8 cellular contexts compared by ENCODE assay signal in the genomic region with DNA sequence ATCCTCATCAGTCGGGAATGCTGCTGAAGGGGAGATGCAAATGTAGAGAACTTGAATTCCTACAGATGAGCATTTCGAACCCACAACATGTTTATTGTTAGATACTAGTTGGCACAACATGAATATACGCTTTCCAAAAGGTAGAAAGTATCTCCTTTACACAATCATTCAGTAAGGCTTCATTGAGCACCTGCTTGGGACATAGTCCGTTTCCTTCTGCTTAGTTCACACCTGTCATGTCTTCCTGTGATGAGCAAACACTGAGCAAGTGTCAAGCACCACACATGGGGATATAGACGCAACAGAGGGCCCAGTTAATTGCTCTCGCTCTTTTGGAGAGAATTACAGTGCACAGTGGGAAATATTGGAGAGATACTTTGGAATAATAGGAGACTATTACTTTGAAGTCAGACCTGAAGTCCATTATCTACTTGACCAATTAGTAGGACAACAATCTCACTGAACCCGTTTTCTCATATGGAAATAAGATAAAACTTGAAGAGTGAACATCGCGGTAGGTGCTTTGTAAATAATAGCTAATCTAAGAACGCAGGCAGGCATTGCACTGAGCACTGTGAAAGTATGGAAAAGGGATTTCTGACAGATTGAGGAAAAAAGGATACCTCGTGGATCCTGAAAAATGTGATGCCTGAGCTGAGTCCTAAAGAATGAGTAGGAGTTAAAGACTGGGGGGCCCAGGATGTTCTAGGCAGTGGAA. TPM values are rescaled to one million over a fixed set of nuclear protein-coding genes. Genes with fewer than 3 reads are reported as not detected.
A peak's percentile ranks its signal among the peaks of the same experiment; 100 is the strongest.
DNase-seq lines count a peak whose midpoint lies in the region; TF ChIP-seq lines count a peak whose summit lies in the region.

No MANE protein-coding gene starts in this region.

- no peak for TF ChIP-seq CTCF in Peyer's patch (IDR thresholded peaks at IDR 0.05)
- TF ChIP-seq CTCF in suprapubic skin (IDR thresholded peaks at IDR 0.05), result no peak

- H3K4me1 ChIP-seq in Peyer's patch, result peaks cover 0 to 25% (median 4%) of the 10 kb centered on the region in 4 donors
- H3K4me1 ChIP-seq in iPS-15b (ENCODE audit: control insufficient read depth, insufficient read depth, low read length), result no peaks in the 10 kb centered on the region
- H3K4me1 ChIP-seq in suprapubic skin, result peaks cover 38% of the 10 kb centered on the region

- DNase-seq in NCI-H2081 (lab: John Stamatoyannopoulos, UW) (peak; percentile 23 to 79), NCI-H2081 treated with DMSO at 0.1 percent for 48 hours (lab: John Stamatoyannopoulos, UW) (no peak), Peyer's patch (no peak), suprapubic skin (ENCODE audit: low spot score in 2 of 2) (no peak), activated gamma-delta T cell (lab: John Stamatoyannopoulos, UW) (no peak), GM19240 (ENCODE audit: insufficient read length, low spot score) (no peak)
- DNase-seq in stimulated activated CD4-positive, alpha-beta T cell treated with anti-CD3 and anti-CD28 coated beads, Interleukin-2, amount 100 ng/mL, for 48 hours, result no peak

- peak overlapping the region; percentile 95 for H3K9ac ChIP-seq in iPS-15b (ENCODE audit: low read depth, low read length)

- peak overlapping the region in 2 of 4 donors; percentile 94 for H3K27ac ChIP-seq in Peyer's patch
- no peak overlapping the region for H3K27ac ChIP-seq in suprapubic skin

- H3K27me3 ChIP-seq in Peyer's patch (no peaks in the 10 kb centered on the region), iPS-15b (ENCODE audit: control insufficient read depth, insufficient read depth, low read length) (no peaks in the 10 kb centered on the region), suprapubic skin (no peaks in the 10 kb centered on the region)

- H3K4me3 ChIP-seq in Peyer's patch (peak overlapping the region; percentile 79 to 96 (median 85)), iPS-15b (ENCODE audit: low read depth, low read length) (peak overlapping the region; percentile 95), suprapubic skin (peak overlapping the region; percentile 94)

- TF ChIP-seq POLR2A in Peyer's patch (IDR thresholded peaks at IDR 0.05), result no peak
- TF ChIP-seq POLR2A in suprapubic skin (IDR thresholded peaks at IDR 0.05), result no peak

- TF ChIP-seq EP300 in suprapubic skin (IDR thresholded peaks at IDR 0.05), result no peak

- H3K36me3 ChIP-seq in Peyer's patch (peaks cover 0 to 3% (median 0%) of the 10 kb centered on the region in 3 donors), iPS-15b (ENCODE audit: control insufficient read depth, insufficient read depth, low read length) (no peaks in the 10 kb centered on the region), suprapubic skin (peaks cover 8% of the 10 kb centered on the region)

- 67% methylated on average over 11 of the region's 11 CpGs for WGBS in suprapubic skin

- no peaks in the 10 kb centered on the region for H3K9me3 ChIP-seq in Peyer's patch
- no peaks in the 10 kb centered on the region for H3K9me3 ChIP-seq in iPS-15b (ENCODE audit: control insufficient read depth, insufficient read depth, low read length)
- H3K9me3 ChIP-seq in suprapubic skin, result no peaks in the 10 kb centered on the region

RNA-seq across cellular contexts. Expression of gene CPSF3, which starts 1.2 kb away (rescaled TPM):
- total RNA-seq in Peyer's patch (10 to 100 TPM; 20.1 to 57.8 (median 32.0) TPM), suprapubic skin (10 to 100 TPM; 20.5 to 48.5 (median 29.2) TPM)

RNA-seq across cellular contexts. Expression of gene ITGB1BP1, which starts 1.3 kb away (rescaled TPM):
- total RNA-seq in Peyer's patch (10 to 100 TPM; 22.8 to 46.2 (median 29.2) TPM), suprapubic skin (10 to 100 TPM; 24.9 to 50.9 (median 30.8) TPM)

RNA-seq across cellular contexts. Expression of gene IAH1, which starts 49.7 kb away (rescaled TPM):
- 10 to 100 TPM; 39.2 to 59.4 (median 43.5) TPM for total RNA-seq in Peyer's patch
- 10 to 100 TPM; 23.8 to 33.8 (median 26.4) TPM for total RNA-seq in suprapubic skin

Comparison
In these comparisons a context has a peak if more than half of its experiments do, and no peak if none do; other contexts are left out.
1. DNase-seq: peak in NCI-H2081 (2 of 2); none in NCI-H2081 treated with DMSO at 0.1 percent for 48 hours (single experiment), Peyer's patch (0 of 3), suprapubic skin (0 of 2), activated gamma-delta T cell (single experiment), stimulated activated CD4-positive, alpha-beta T cell treated with anti-CD3 and anti-CD28 coated beads, Interleukin-2, amount 100 ng/mL, for 48 hours (0 of 2) and GM19240 (single experiment).
2. Peak in every context shown above with its lines, with median percentiles within 50 percentile points of each other: H3K4me3 ChIP-seq.